34 cellular contexts compared by ENCODE assay signal in the genomic region with DNA sequence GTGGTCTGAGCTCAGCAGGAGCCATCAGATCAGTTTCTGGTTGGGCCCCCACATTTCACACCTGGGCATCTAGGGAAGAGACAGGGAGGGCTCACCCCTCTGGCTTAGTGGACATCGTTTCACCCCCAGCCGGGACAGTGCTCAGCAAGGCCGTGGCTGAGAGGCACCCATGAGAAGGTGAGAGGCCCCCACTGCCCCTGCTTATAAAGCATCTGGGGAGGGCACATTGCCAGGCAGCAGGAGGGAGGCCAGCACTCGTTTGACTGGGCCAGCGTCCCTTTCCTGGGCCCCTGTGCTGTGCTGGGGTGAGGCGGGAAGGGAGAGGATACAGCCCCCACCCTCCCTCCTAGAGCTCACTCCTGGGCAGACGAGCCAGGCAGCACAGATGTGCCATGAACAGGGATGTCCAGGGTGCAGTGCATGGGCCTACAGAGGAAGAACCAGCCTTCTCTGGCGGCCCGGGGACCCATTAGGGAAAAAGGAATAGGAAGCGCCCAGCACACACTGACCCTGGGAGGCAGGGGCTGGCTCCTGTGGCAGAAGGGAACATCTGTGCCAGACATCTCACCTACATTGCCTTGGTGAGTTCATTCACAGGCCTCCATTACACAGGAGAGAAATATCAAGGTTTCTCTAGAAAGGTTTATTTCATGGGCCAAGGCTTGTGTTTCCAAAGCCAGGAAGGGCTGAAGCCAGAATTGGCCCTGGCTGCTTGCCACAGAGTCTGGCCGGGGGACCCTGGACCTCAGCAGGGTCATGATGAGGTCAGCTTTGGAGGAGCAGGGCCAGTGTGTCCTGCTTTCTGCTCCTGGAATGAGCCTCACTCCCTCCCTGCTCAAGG. TPM values are rescaled to one million over a fixed set of nuclear protein-coding genes. Genes with fewer than 3 reads are reported as not detected.
DNase-seq lines count a peak whose midpoint lies in the region; ATAC-seq and TF ChIP-seq lines count a peak whose summit lies in the region.
"Had no signal": no experiment of that assay in that cellular context is flagged by ENCODE, and none has a peak within 500 bp of the region (broad histone marks: within the 10 kb centered on the region; RNA-seq: fewer than 3 reads in every experiment).

No MANE protein-coding gene starts in this region.

- 41 to 54% (median 50%) methylated on average over 10 to 11 of the region's 11 CpGs for WGBS in heart left ventricle, 4 donors

- no peaks in the 10 kb centered on the region for H3K4me1 Mint-ChIP-seq in WTC11

- no peak for TF ChIP-seq POLR2A in heart left ventricle (IDR thresholded peaks at IDR 0.05)

- no peak overlapping the region for H3K4me3 Mint-ChIP-seq in WTC11
- H3K4me3 Mint-ChIP-seq: activated CD4-positive, alpha-beta T cell treated with anti-CD3 and anti-CD28 coated beads, Interleukin-2, amount 10 ng/mL, durations not matched to agents 7 days and 5 days; activated naive CD8-positive, alpha-beta T cell treated with anti-CD3 and anti-CD28 coated beads, Interleukin-2, amount 50 U/mL, for 24 hours; activated T-cell treated with anti-CD3 and anti-CD28 coated beads, Interleukin-2, amount 50 U/mL, for 4 hours; nephron; type B pancreatic cell had no signal

- ATAC-seq in WTC11 = no peak
- ATAC-seq in heart left ventricle = peak; percentile 18 to 38 (median 35)
- ATAC-seq in GM18873 (IDR thresholded peaks at IDR 0.05; ENCODE audit: low FRiP score, unreplicated experiment) = no peak
- ATAC-seq: activated naive CD8-positive, alpha-beta T cell treated with anti-CD3 and anti-CD28 coated beads, Interleukin-2, amount 50 U/mL, for 24 hours; activated T-cell treated with anti-CD3 and anti-CD28 coated beads, Interleukin-2, amount 50 U/mL, for 4 hours; esophagus mucosa; Panc1 had no signal

- DNase-seq in WTC11 (ENCODE audit: low spot score) (peak; percentile 5), heart left ventricle (no peak), mesenteric fat pad (ENCODE audit: low spot score) (peak; percentile 68), COLO668 (lab: John Stamatoyannopoulos, UW; ENCODE audit: unreplicated experiment) (no peak)
- no peak for DNase-seq in activated CD4-positive, alpha-beta T cell treated with anti-CD3 and anti-CD28 coated beads for 4 hours
- DNase-seq: activated CD4-positive, alpha-beta T cell treated with anti-CD3 and anti-CD28 coated beads, Interleukin-2, amount 10 ng/mL, durations not matched to agents 7 days and 5 days; activated naive CD4-positive, alpha-beta T cell; activated naive CD8-positive, alpha-beta T cell treated with anti-CD3 and anti-CD28 coated beads, Interleukin-2, amount 50 U/mL, for 24 hours; activated T-cell treated with anti-CD3 and anti-CD28 coated beads, Interleukin-2, amount 50 U/mL, for 4 hours; Calu3; central memory CD4-positive, alpha-beta T cell; DND-41; GF-D8; glutamatergic neuron; GM23248; islet precursor cell; NCI-H1417 treated with DMSO at 0.1 percent for 48 hours; NCI-H226; SIG-M5; T1000; WERI-Rb-1 had no signal

- H3K36me3 ChIP-seq in heart left ventricle (peaks cover 2 to 92% (median 66%) of the 10 kb centered on the region in 9 donors), subcutaneous abdominal adipose tissue (ENCODE audit: control insufficient read depth in 5 of 5, insufficient read depth in 5 of 5, low read length in 5 of 5) (peaks cover 6 to 95% (median 88%) of the 10 kb centered on the region in 5 donors)

- no peak overlapping the region for H3K4me3 ChIP-seq in heart left ventricle
- H3K4me3 ChIP-seq in subcutaneous abdominal adipose tissue (ENCODE audit: low read depth in 1 of 5, low read length in 5 of 5) = no peak overlapping the region
- H3K4me3 ChIP-seq: GM23248, lung had no signal

- peak overlapping the region in 3 of 5 donors; percentile 9 to 35 (median 29) for H3K9ac ChIP-seq in subcutaneous abdominal adipose tissue (ENCODE audit: low read length in 5 of 5)
- H3K9ac ChIP-seq: GM23248 had no signal

- peaks cover 0 to 23% (median 10%) of the 10 kb centered on the region in 12 donors for H3K4me1 ChIP-seq in heart left ventricle
- H3K4me1 ChIP-seq in subcutaneous abdominal adipose tissue (ENCODE audit: control insufficient read depth in 5 of 5, insufficient read depth in 5 of 5, low read length in 5 of 5) = peaks cover 6 to 30% (median 25%) of the 10 kb centered on the region in 5 donors

- H3K27me3 ChIP-seq in heart left ventricle (no peaks in the 10 kb centered on the region), subcutaneous abdominal adipose tissue (ENCODE audit: control insufficient read depth in 5 of 5, insufficient read depth in 4 of 5, low read length in 5 of 5) (no peaks in the 10 kb centered on the region)

- no peak overlapping the region for H3K27ac Mint-ChIP-seq in WTC11
- H3K27ac Mint-ChIP-seq: activated CD4-positive, alpha-beta T cell treated with anti-CD3 and anti-CD28 coated beads, Interleukin-2, amount 10 ng/mL, durations not matched to agents 7 days and 5 days; nephron; type B pancreatic cell had no signal

- TF ChIP-seq CTCF in WTC11 (IDR thresholded peaks at IDR 0.05) = no peak
- TF ChIP-seq CTCF in heart left ventricle (IDR thresholded peaks at IDR 0.05) = no peak

- CTCF ChIA-PET in WTC11 (lab: Charles Lee) = interaction anchor here (0.6 kb wide), 1 partner anchor 20 kb away, joined by 4 read pairs; the partner anchor contains the start of gene FAM32A

- peaks cover 7% of the 10 kb centered on the region for H3K36me3 Mint-ChIP-seq in WTC11

- intact Hi-C loops in heart left ventricle (cut with DNase I) = no loop called here

- H3K27me3 Mint-ChIP-seq in WTC11 (ENCODE audit: low read depth) = no peaks in the 10 kb centered on the region
- H3K27me3 Mint-ChIP-seq: activated CD4-positive, alpha-beta T cell treated with anti-CD3 and anti-CD28 coated beads, Interleukin-2, amount 10 ng/mL, durations not matched to agents 7 days and 5 days; activated naive CD8-positive, alpha-beta T cell treated with anti-CD3 and anti-CD28 coated beads, Interleukin-2, amount 50 U/mL, for 24 hours; type B pancreatic cell had no signal

- POLR2A ChIA-PET in WTC11 (lab: Charles Lee) = no interaction called here

- H3K27ac ChIP-seq in heart left ventricle (peak overlapping the region in 2 of 12 donors; percentile 23 to 37), subcutaneous abdominal adipose tissue (ENCODE audit: low read depth, low read length) (no peak overlapping the region)
- H3K27ac ChIP-seq: C4-2B, GM23248, WERI-Rb-1 had no signal

- no peaks in the 10 kb centered on the region for H3K9me3 Mint-ChIP-seq in WTC11
- H3K9me3 Mint-ChIP-seq: activated CD4-positive, alpha-beta T cell treated with anti-CD3 and anti-CD28 coated beads, Interleukin-2, amount 10 ng/mL, durations not matched to agents 7 days and 5 days; activated naive CD8-positive, alpha-beta T cell treated with anti-CD3 and anti-CD28 coated beads, Interleukin-2, amount 50 U/mL, for 24 hours; activated T-cell treated with anti-CD3 and anti-CD28 coated beads, Interleukin-2, amount 50 U/mL, for 4 hours; nephron; type B pancreatic cell had no signal

- H3K9me3 ChIP-seq in heart left ventricle = no peaks in the 10 kb centered on the region
- no peaks in the 10 kb centered on the region for H3K9me3 ChIP-seq in subcutaneous abdominal adipose tissue (ENCODE audit: control insufficient read depth in 5 of 5, low read length in 5 of 5)

TF ChIP-seq in WTC11, 78 proteins besides CTCF, POLR2A, EP300 and RAD21 (continues in another document):
- TF ChIP-seq ZNF416 (CRISPR knock-in tag; IDR thresholded peaks at IDR 0.05) (no peak), ZNF232 (CRISPR knock-in tag; IDR thresholded peaks at IDR 0.05) (no peak), HMGA2 (CRISPR knock-in tag; IDR thresholded peaks at IDR 0.05) (no peak), FOXP4 (CRISPR knock-in tag; IDR thresholded peaks at IDR 0.05) (no peak), KAT7 (CRISPR knock-in tag; IDR thresholded peaks at IDR 0.05; ENCODE audit: borderline replicate concordance) (no peak), TCF7 (CRISPR knock-in tag; IDR thresholded peaks at IDR 0.05; ENCODE audit: low read depth) (no peak), ETV6 (CRISPR knock-in tag; IDR thresholded peaks at IDR 0.05) (no peak), MYBL2 (CRISPR knock-in tag; IDR thresholded peaks at IDR 0.05) (no peak), SP1 (CRISPR knock-in tag; conservative IDR thresholded peaks at IDR 0.05) (no peak), SOX15 (CRISPR knock-in tag; IDR thresholded peaks at IDR 0.05) (no peak)
- TF ChIP-seq, protein P1, sequence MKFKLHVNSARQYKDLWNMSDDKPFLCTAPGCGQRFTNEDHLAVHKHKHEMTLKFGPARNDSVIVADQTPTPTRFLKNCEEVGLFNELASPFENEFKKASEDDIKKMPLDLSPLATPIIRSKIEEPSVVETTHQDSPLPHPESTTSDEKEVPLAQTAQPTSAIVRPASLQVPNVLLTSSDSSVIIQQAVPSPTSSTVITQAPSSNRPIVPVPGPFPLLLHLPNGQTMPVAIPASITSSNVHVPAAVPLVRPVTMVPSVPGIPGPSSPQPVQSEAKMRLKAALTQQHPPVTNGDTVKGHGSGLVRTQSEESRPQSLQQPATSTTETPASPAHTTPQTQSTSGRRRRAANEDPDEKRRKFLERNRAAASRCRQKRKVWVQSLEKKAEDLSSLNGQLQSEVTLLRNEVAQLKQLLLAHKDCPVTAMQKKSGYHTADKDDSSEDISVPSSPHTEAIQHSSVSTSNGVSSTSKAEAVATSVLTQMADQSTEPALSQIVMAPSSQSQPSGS (CRISPR knock-in tag; IDR thresholded peaks at IDR 0.05; ENCODE audit: borderline replicate concordance, low read depth) = no peak

RNA-seq across cellular contexts. Expression of gene AP1M1, which starts 7.7 kb away (rescaled TPM):
- total RNA-seq in WTC11 (2021) = 27.7 to 34.5 TPM (median 30.5 TPM) in 3 replicates
- total RNA-seq in heart left ventricle = 10 to 100 TPM; 39.3 to 83.8 (median 47.8) TPM
- 10 to 100 TPM; 26.2 to 93.4 TPM for polyA plus RNA-seq in heart left ventricle
- total RNA-seq in mesenteric fat pad = 110 TPM

RNA-seq across cellular contexts. Expression of gene FAM32A, which starts 20.2 kb away (rescaled TPM):
- total RNA-seq in WTC11 (2021) (59.5 to 62.6 TPM (median 62.2 TPM) in 3 replicates), heart left ventricle (10 to 100 TPM; 32.0 to 71.8 (median 37.5) TPM), mesenteric fat pad (59.4 TPM)
- polyA plus RNA-seq in heart left ventricle = 10 to 100 TPM; 34.1 to 94.5 TPM

RNA-seq across cellular contexts. Expression of gene CIB3, which starts 32.1 kb away (rescaled TPM):
- total RNA-seq in WTC11 (2021) (not detected in 3 replicates), heart left ventricle (not detected), mesenteric fat pad (not detected)
- polyA plus RNA-seq in heart left ventricle = not detected
- total RNA-seq: activated CD4-positive, alpha-beta T cell treated with anti-CD3 and anti-CD28 coated beads, Interleukin-2, amount 10 ng/mL, durations not matched to agents 7 days and 5 days; activated T-cell treated with anti-CD3 and anti-CD28 coated beads, Interleukin-2, amount 50 U/mL, for 4 hours; Calu3; esophagus mucosa; fibroblast of villous mesenchyme; GM23248; LHCN-M2; lung; mucosa of gallbladder; osteocyte; renal cortical epithelial cell had no signal
- polyA plus RNA-seq: GM23248 had no signal

Comparison
In these comparisons a context has a peak if more than half of its experiments do, and no peak if none do; other contexts are left out.
1. ATAC-seq: peak in heart left ventricle (4 of 4); none in WTC11 (single experiment) and GM18873 (single experiment).
2. DNase-seq: peak in WTC11 (single experiment) and mesenteric fat pad (single experiment); none in heart left ventricle (0 of 5), activated CD4-positive, alpha-beta T cell treated with anti-CD3 and anti-CD28 coated beads for 4 hours (0 of 2) and COLO668 (single experiment).